Comparison of ENCODE assay signal across 15 cellular contexts in genomic region chr9:79632060-79632459, GRCh38.
A peak's percentile ranks its signal among the peaks of the same experiment; 100 is the strongest.
DNase-seq lines count a peak whose midpoint lies in the region; ATAC-seq, FAIRE-seq and TF ChIP-seq lines count a peak whose summit lies in the region.
"Had no signal": no experiment of that assay in that cellular context is flagged by ENCODE, and none has a peak within 500 bp of the region (broad histone marks: within the 10 kb centered on the region; RNA-seq: fewer than 3 reads in every experiment).

No MANE protein-coding gene starts in this region.

- FAIRE-seq in H1 (lab: Jason Lieb, UNC): no peak
- FAIRE-seq in HepG2 (lab: Jason Lieb, UNC): no peak

- no peak for TF ChIP-seq RAD21 in H1 (IDR thresholded peaks at IDR 0.05 in 1 of 2, conservative IDR thresholded peaks at IDR 0.05 in 1 of 2; ENCODE audit: low read depth in 2 of 2, low read length in 2 of 2)
- no peak for TF ChIP-seq RAD21 in HepG2 (CRISPR knock-in tag; IDR thresholded peaks at IDR 0.05)

- H2BK15ac ChIP-seq in H1 (ENCODE audit: low read length): no peak overlapping the region

- H3K36me3 Mint-ChIP-seq in T-helper 2 cell treated with Interferon-gamma antibody and Interleukin-4, amounts not matched to agents 5 μg/mL and 100 μg/mL, for 36 hours (ENCODE audit: low read depth): peaks cover 15% of the 10 kb centered on the region
- H3K36me3 Mint-ChIP-seq in WTC11: no peaks in the 10 kb centered on the region
- H3K36me3 Mint-ChIP-seq in neural progenitor cell: peaks cover 36% of the 10 kb centered on the region

- POLR2A ChIA-PET in WTC11 (lab: Charles Lee) (interaction anchor here (0.7 kb wide), 1 partner anchor 60 kb away, joined by 3 read pairs; the partner anchor contains the start of gene TLE4), H1 (lab: Charles Lee; ENCODE audit: partially characterized antibody) (no interaction called here), HepG2 (lab: Yijun Ruan, JAX) (no interaction called here)

- no peak overlapping the region for H4K5ac ChIP-seq in H1 (ENCODE audit: insufficient read length, low read depth, low read length)

- H4K8ac ChIP-seq in H1 (ENCODE audit: extremely low read depth, insufficient read depth, low read length): no peak overlapping the region

- H2AFZ ChIP-seq in H1 (ENCODE audit: low read length): no peak overlapping the region
- H2AFZ ChIP-seq in neural progenitor cell (replicated peaks): no peak overlapping the region
- H2AFZ ChIP-seq in HepG2 (ENCODE audit: low read length): no peak overlapping the region
- H2AFZ ChIP-seq in mammary epithelial cell (ENCODE audit: low read depth, low read length): no peak overlapping the region

- H3K4me1 ChIP-seq in H1 (replicated peaks in 1 of 4; ENCODE audit: control insufficient read depth in 3 of 4, insufficient read depth in 4 of 4, low read length in 3 of 4) (peaks cover 0 to 6% (median 3%) of the 10 kb centered on the region in 4 experiments; a peak in 3 of 7 replicates), neural progenitor cell (peaks cover 80% of the 10 kb centered on the region), HepG2 (ENCODE audit: insufficient read depth, low read length) (no peaks in the 10 kb centered on the region), mammary epithelial cell (ENCODE audit: insufficient read depth, low read length) (no peaks in the 10 kb centered on the region)

- no peak overlapping the region for H2AK5ac ChIP-seq in H1 (ENCODE audit: low read depth, low read length)

- TF ChIP-seq POLR2A in H1 (IDR thresholded peaks at IDR 0.05; ENCODE audit: control extremely low read depth in 1 of 2, low read depth in 2 of 2, low read length in 2 of 2): no peak
- no peak for TF ChIP-seq POLR2A in HepG2 (IDR thresholded peaks at IDR 0.05; ENCODE audit: insufficient read depth in 1 of 2, low read depth in 2 of 2, low read length in 2 of 2)

- H3K27me3 ChIP-seq in H1 (replicated peaks in 1 of 4; ENCODE audit: control insufficient read depth in 3 of 4, extremely low read depth in 1 of 4, insufficient read depth in 3 of 4, low read length in 3 of 4): no peaks in the 10 kb centered on the region
- H3K27me3 ChIP-seq in neural progenitor cell: no peaks in the 10 kb centered on the region
- H3K27me3 ChIP-seq in HepG2 (ENCODE audit: control insufficient read depth in 1 of 2, insufficient read depth in 2 of 2, low read length in 2 of 2): no peaks in the 10 kb centered on the region
- H3K27me3 ChIP-seq in mammary epithelial cell (ENCODE audit: insufficient read depth, low read length): no peaks in the 10 kb centered on the region
- H3K27me3 ChIP-seq: BLaER1 treated with 17β-estradiol and CSF1 and Interleukin-3, amounts not matched to agents 10 nM and 100 nM had no signal

- DNase-seq in T-helper 2 cell treated with Interferon-gamma antibody and Interleukin-4, amounts not matched to agents 5 μg/mL and 100 μg/mL, for 36 hours (ENCODE audit: low spot score): no peak
- DNase-seq in T-helper 2 cell (no peak), WTC11 (ENCODE audit: low spot score) (no peak), H1 (ENCODE audit: low read depth in 1 of 2, low spot score in 2 of 2) (no peak), neural progenitor cell (ENCODE audit: low spot score) (no peak), HepG2 (ENCODE audit: low spot score) (no peak), mammary epithelial cell (no peak), ecto neural progenitor cell (ENCODE audit: low spot score) (no peak)
- DNase-seq: EL, IMR-90, NCI-H2029, NCI-H510A had no signal

- peaks cover 0 to 18% of the 10 kb centered on the region in 2 experiments; a peak in 2 of 4 replicates for H3K79me2 ChIP-seq in H1 (ENCODE audit: control insufficient read depth in 1 of 2, insufficient read depth in 2 of 2, low read length in 2 of 2)
- H3K79me2 ChIP-seq in neural progenitor cell (ENCODE audit: low read depth): peaks cover 100% of the 10 kb centered on the region
- H3K79me2 ChIP-seq in HepG2 (ENCODE audit: insufficient read depth, low read length): no peaks in the 10 kb centered on the region
- peaks cover 5% of the 10 kb centered on the region for H3K79me2 ChIP-seq in mammary epithelial cell (ENCODE audit: insufficient read depth, low read length)

- intact Hi-C loops in HepG2 (cut with micrococcal nuclease; ENCODE audit: unreplicated experiment): no loop called here
- intact Hi-C loops in mammary epithelial cell (cut with micrococcal nuclease): no loop called here

- no peak overlapping the region for H2BK20ac ChIP-seq in H1 (ENCODE audit: low read length)

- no peak overlapping the region for H3K14ac ChIP-seq in H1 (ENCODE audit: insufficient read length)

- ATAC-seq in WTC11: peak; percentile 32
- ATAC-seq in HepG2: no peak
- ATAC-seq: Panc1 had no signal

- in situ Hi-C loops in HepG2 (cut with HindIII; ENCODE audit: extremely low pct_ligation_motif_present, low pct_unique_long_range_greater_than_20kb) (no loop called here), mammary epithelial cell (cut with MboI; ENCODE audit: low sequenced_read_pairs in 2 of 2) (no loop called here)

- H3K27me3 Mint-ChIP-seq in T-helper 2 cell treated with Interferon-gamma antibody and Interleukin-4, amounts not matched to agents 5 μg/mL and 100 μg/mL, for 36 hours (ENCODE audit: low read depth): no peaks in the 10 kb centered on the region
- no peaks in the 10 kb centered on the region for H3K27me3 Mint-ChIP-seq in WTC11 (ENCODE audit: low read depth)
- no peaks in the 10 kb centered on the region for H3K27me3 Mint-ChIP-seq in neural progenitor cell (ENCODE audit: insufficient read depth, low read depth)

- H3K18ac ChIP-seq in H1 (ENCODE audit: extremely low read depth, low read length): no peak overlapping the region

- no peaks in the 10 kb centered on the region; the same call in 1 of the 2 replicates for H3K23me2 ChIP-seq in H1 (ENCODE audit: low read depth, low read length)

- H3K9me3 ChIP-seq in H1 (ENCODE audit: insufficient read depth in 2 of 2, low read depth in 1 of 2, low read length in 1 of 2) (no peaks in the 10 kb centered on the region), neural progenitor cell (ENCODE audit: low read depth) (no peaks in the 10 kb centered on the region), HepG2 (ENCODE audit: low read length) (peaks cover 10% of the 10 kb centered on the region; the same call in 1 of the 2 replicates), mammary epithelial cell (replicated peaks; ENCODE audit: insufficient read depth, low read length) (no peaks in the 10 kb centered on the region)

- H3K4ac ChIP-seq in H1 (replicated peaks; ENCODE audit: insufficient read length, low read depth, low read length): peak overlapping the region; percentile 13

- H2BK5ac ChIP-seq in H1 (ENCODE audit: low read depth, low read length): no peak overlapping the region

- H3K23ac ChIP-seq in H1 (ENCODE audit: insufficient read length): no peak overlapping the region

- dilution Hi-C loops in mammary epithelial cell (cut with HindIII; ENCODE audit: low sequenced_read_pairs): no loop called here

- H2BK120ac ChIP-seq in H1 (replicated peaks; ENCODE audit: low read depth, low read length): no peak overlapping the region

- no peak overlapping the region for H3K4me3 Mint-ChIP-seq in T-helper 2 cell treated with Interferon-gamma antibody and Interleukin-4, amounts not matched to agents 5 μg/mL and 100 μg/mL, for 36 hours
- H3K4me3 Mint-ChIP-seq in WTC11 (no peak overlapping the region), neural progenitor cell (no peak overlapping the region)

- no peak overlapping the region for H3K56ac ChIP-seq in H1 (replicated peaks; ENCODE audit: insufficient read length, low read depth, low read length)

- peak overlapping the region; percentile 4 for H3K27ac Mint-ChIP-seq in T-helper 2 cell treated with Interferon-gamma antibody and Interleukin-4, amounts not matched to agents 5 μg/mL and 100 μg/mL, for 36 hours
- H3K27ac Mint-ChIP-seq in WTC11 (peak overlapping the region; percentile 23), neural progenitor cell (peak overlapping the region; percentile 80)

- H3K27ac ChIP-seq in H1 (ENCODE audit: low read depth, low read length) (no peak overlapping the region), neural progenitor cell (peak overlapping the region; percentile 34), HepG2 (ENCODE audit: extremely low read length, insufficient read depth, low read length) (no peak overlapping the region), mammary epithelial cell (ENCODE audit: insufficient read depth, low read depth, low read length) (no peak overlapping the region)
- H3K27ac ChIP-seq: 22Rv1 had no signal

- H4K91ac ChIP-seq in H1 (replicated peaks; ENCODE audit: insufficient read length, low read length): no peak overlapping the region

- CTCF ChIA-PET in WTC11 (lab: Charles Lee) (interaction anchor here (0.6 to 1.1 kb wide), 2 partner anchors 50 to 61 kb away, joined by 3 to 5 read pairs; no protein-coding TSS in a partner anchor), H1 (lab: Charles Lee; ENCODE audit: partially characterized antibody) (interaction anchor here (0.8 kb wide), 1 partner anchor 55 kb away, joined by 3 read pairs; no protein-coding TSS in a partner anchor), HepG2 (lab: Yijun Ruan, JAX; ENCODE audit: low intra/inter-chr PET ratio, low total read pairs) (no interaction called here), mammary epithelial cell (lab: Charles Lee; ENCODE audit: low non-redundant PET) (no interaction called here)

- no peaks in the 10 kb centered on the region for H3K9me3 Mint-ChIP-seq in T-helper 2 cell treated with Interferon-gamma antibody and Interleukin-4, amounts not matched to agents 5 μg/mL and 100 μg/mL, for 36 hours
- H3K9me3 Mint-ChIP-seq in WTC11: no peaks in the 10 kb centered on the region
- H3K9me3 Mint-ChIP-seq in neural progenitor cell: peaks cover 2% of the 10 kb centered on the region

- H2BK12ac ChIP-seq in H1 (ENCODE audit: low read depth, low read length): no peak overlapping the region

- 91% methylated on average over 5 of the region's 5 CpGs; no CpG with 5 or more reads in 1 of the 2 experiments for WGBS in H1 (ENCODE audit: extremely low coverage in 1 of 2, insufficient coverage in 1 of 2, insufficient read length in 1 of 2, insufficient replicate concordance in 2 of 2, low coverage in 1 of 2, low lambda C conversion rate in 2 of 2, missing lambda C conversion rate in 1 of 2), 2 experiments
- WGBS in HepG2 (ENCODE audit: low lambda C conversion rate): 92% methylated on average over 5 of the region's 5 CpGs
- WGBS in mammary epithelial cell (ENCODE audit: low coverage, missing lambda C conversion rate): 97% methylated on average over 5 of the region's 5 CpGs

- no TSS peak for BruUV-seq in HepG2 (replicated peaks; lab: Mats Ljungman, UMichigan)
- no TSS peak for BruUV-seq in mammary epithelial cell (replicated peaks; lab: Mats Ljungman, UMichigan)

- peaks cover 33% of the 10 kb centered on the region for H3K4me1 Mint-ChIP-seq in T-helper 2 cell treated with Interferon-gamma antibody and Interleukin-4, amounts not matched to agents 5 μg/mL and 100 μg/mL, for 36 hours (ENCODE audit: low read depth)
- H3K4me1 Mint-ChIP-seq in WTC11 (peaks cover 63% of the 10 kb centered on the region), neural progenitor cell (peaks cover 69% of the 10 kb centered on the region)

- H3K4me2 ChIP-seq in H1 (ENCODE audit: insufficient read depth in 1 of 2, low read depth in 2 of 2, low read length in 2 of 2) (no peak overlapping the region), neural progenitor cell (peak overlapping the region; percentile 3), HepG2 (ENCODE audit: low read depth, low read length) (no peak overlapping the region), mammary epithelial cell (ENCODE audit: insufficient read depth, low read depth, low read length) (no peak overlapping the region)
- H3K4me2 ChIP-seq: BLaER1 treated with 17β-estradiol and CSF1 and Interleukin-3, amounts not matched to agents 10 nM and 100 nM had no signal

- H3K9ac ChIP-seq in H1 (replicated peaks in 1 of 4; ENCODE audit: extremely low read depth in 1 of 4, low read depth in 3 of 4, low read length in 3 of 4): no peak overlapping the region
- no peak overlapping the region for H3K9ac ChIP-seq in neural progenitor cell
- no peak overlapping the region for H3K9ac ChIP-seq in HepG2 (ENCODE audit: insufficient read depth, low read depth, low read length)
- H3K9ac ChIP-seq in mammary epithelial cell (ENCODE audit: insufficient read depth, low read length): no peak overlapping the region
- H3K9ac ChIP-seq: BLaER1 treated with 17β-estradiol and CSF1 and Interleukin-3, amounts not matched to agents 10 nM and 100 nM had no signal

- H3K79me1 ChIP-seq in H1 (ENCODE audit: low read depth, low read length): no peaks in the 10 kb centered on the region; the same call in 1 of the 2 replicates

- TF ChIP-seq CTCF in WTC11 (IDR thresholded peaks at IDR 0.05) (no peak), H1 (IDR thresholded peaks at IDR 0.05; ENCODE audit: control extremely low read depth in 1 of 3, insufficient read depth in 1 of 3, low read depth in 1 of 3, low read length in 3 of 3) (no peak), neural progenitor cell (IDR thresholded peaks at IDR 0.05) (no peak), HepG2 (CRISPR knock-in tag; IDR thresholded peaks at IDR 0.05) (no peak), mammary epithelial cell (conservative IDR thresholded peaks at IDR 0.05 in 1 of 2, IDR thresholded peaks at IDR 0.05 in 1 of 2; ENCODE audit: extremely low read depth in 1 of 2, insufficient read depth in 1 of 2, low read depth in 1 of 2, low read length in 2 of 2) (no peak)

- H4K20me1 ChIP-seq in H1 (replicated peaks in 1 of 2; ENCODE audit: control insufficient read depth in 1 of 2, insufficient read depth in 2 of 2, low read length in 2 of 2): no peaks in the 10 kb centered on the region
- peaks cover 98% of the 10 kb centered on the region for H4K20me1 ChIP-seq in neural progenitor cell (ENCODE audit: low read depth)
- H4K20me1 ChIP-seq in HepG2 (ENCODE audit: insufficient read depth, low read length): no peaks in the 10 kb centered on the region
- no peaks in the 10 kb centered on the region for H4K20me1 ChIP-seq in mammary epithelial cell (ENCODE audit: insufficient read depth, low read length)

- no peak overlapping the region for H3K4me3 ChIP-seq in H1 (ENCODE audit: extremely low read depth in 1 of 4, insufficient read depth in 2 of 4, low read depth in 3 of 4, low read length in 4 of 4)
- no peak overlapping the region for H3K4me3 ChIP-seq in neural progenitor cell
- no peak overlapping the region for H3K4me3 ChIP-seq in HepG2 (replicated peaks in 1 of 3; ENCODE audit: insufficient read depth in 1 of 3, low read depth in 2 of 3, low read length in 3 of 3)
- no peak overlapping the region for H3K4me3 ChIP-seq in mammary epithelial cell (replicated peaks in 1 of 3; ENCODE audit: insufficient read depth in 1 of 3, low read depth in 2 of 3, low read length in 3 of 3)
- H3K4me3 ChIP-seq: BLaER1 treated with 17β-estradiol and CSF1 and Interleukin-3, amounts not matched to agents 10 nM and 100 nM had no signal

- TF ChIP-seq EP300 in H1 (IDR thresholded peaks at IDR 0.05; ENCODE audit: borderline replicate concordance in 1 of 2, low read depth in 2 of 2, low read length in 2 of 2): no peak
- no peak for TF ChIP-seq EP300 in HepG2 (IDR thresholded peaks at IDR 0.05; ENCODE audit: low read depth in 2 of 2, low read length in 2 of 2)
- TF ChIP-seq EP300 in HepG2 (CRISPR knock-in tag; IDR thresholded peaks at IDR 0.05; ENCODE audit: borderline replicate concordance): no peak

- peaks cover 0 to 3% (median 0%) of the 10 kb centered on the region in 4 experiments; a peak in 1 of 8 replicates for H3K36me3 ChIP-seq in H1 (ENCODE audit: control insufficient read depth in 2 of 4, insufficient read depth in 4 of 4, low read length in 3 of 4)
- peaks cover 21% of the 10 kb centered on the region for H3K36me3 ChIP-seq in neural progenitor cell
- no peaks in the 10 kb centered on the region for H3K36me3 ChIP-seq in HepG2 (replicated peaks in 1 of 2; ENCODE audit: control insufficient read depth in 1 of 2, insufficient read depth in 2 of 2, low read length in 2 of 2)
- no peaks in the 10 kb centered on the region for H3K36me3 ChIP-seq in mammary epithelial cell (ENCODE audit: insufficient read depth, low read length)

- H3F3A ChIP-seq in neural progenitor cell (ENCODE audit: low read depth): no peaks in the 10 kb centered on the region

Comparison
In these comparisons a context has a peak if more than half of its experiments do, and no peak if none do; other contexts are left out.
1. H3K27ac Mint-ChIP-seq: peak in every context shown above with its lines; median percentile 80 in neural progenitor cell; 23 in WTC11; 4 in T-helper 2 cell treated with Interferon-gamma antibody and Interleukin-4, amounts not matched to agents 5 μg/mL and 100 μg/mL, for 36 hours.
2. CTCF ChIA-PET loops: an anchor here in WTC11 (0.6 to 1.1 kb wide) and H1 (0.8 kb wide); none called in HepG2 and mammary epithelial cell.